ENCODE assay signal across 9 cellular contexts in genomic region chr3:152402698-152403456, GRCh38.
A peak's percentile ranks its signal among the peaks of the same experiment; 100 is the strongest.
DNase-seq lines count a peak whose midpoint lies in the region; ATAC-seq and TF ChIP-seq lines count a peak whose summit lies in the region.
"Had no signal": no experiment of that assay in that cellular context is flagged by ENCODE, and none has a peak within 500 bp of the region (broad histone marks: within the 10 kb centered on the region; RNA-seq: fewer than 3 reads in every experiment).

No MANE protein-coding gene starts in this region.

- H3K27me3 Mint-ChIP-seq in IgD-negative memory B cell: no peaks in the 10 kb centered on the region

- peaks cover 9% of the 10 kb centered on the region for H3K36me3 Mint-ChIP-seq in IgD-negative memory B cell

- no peaks in the 10 kb centered on the region for H3K9me3 Mint-ChIP-seq in IgD-negative memory B cell

- TF ChIP-seq POLR2A in prostate gland (IDR thresholded peaks at IDR 0.05): no peak

- no peaks in the 10 kb centered on the region for H3K9me3 ChIP-seq in prostate gland

- WGBS in prostate gland: 55% methylated on average over 5 of the region's 5 CpGs

- ATAC-seq in GM18858 (IDR thresholded peaks at IDR 0.05; ENCODE audit: unreplicated experiment): peak; percentile 45

- H3K27ac ChIP-seq in prostate gland: peak overlapping the region; percentile 20 to 32

- peaks cover 46 to 60% (median 55%) of the 10 kb centered on the region in 3 donors for H3K4me1 Mint-ChIP-seq in IgD-negative memory B cell

- H3K27me3 ChIP-seq in prostate gland (replicated peaks; ENCODE audit: insufficient read depth): no peaks in the 10 kb centered on the region

- CTCF ChIA-PET in HEK293T (lab: Yijun Ruan, JAX): interaction anchor here (0.6 to 1.3 kb wide), 2 partner anchors 29 to 94 kb away, joined by 3 read pairs; no protein-coding TSS in a partner anchor

- H3K4me1 ChIP-seq in prostate gland (replicated peaks): peaks cover 4% of the 10 kb centered on the region

- POLR2A ChIA-PET in HEK293T (lab: Yijun Ruan, JAX): no interaction called here

- H3K4me3 ChIP-seq in choroid plexus epithelial cell (ENCODE audit: low read depth, low read length) (no peak overlapping the region), prostate gland (no peak overlapping the region)

- no peak for TF ChIP-seq CTCF in choroid plexus epithelial cell (conservative IDR thresholded peaks at IDR 0.05; ENCODE audit: low read depth, low read length)
- no peak for TF ChIP-seq CTCF in prostate gland (IDR thresholded peaks at IDR 0.05)

- peak overlapping the region; percentile 71 to 90 (median 76) for H3K27ac Mint-ChIP-seq in IgD-negative memory B cell

- peak overlapping the region in 3 of 4 donors; percentile 6 to 31 (median 6) for H3K4me3 Mint-ChIP-seq in IgD-negative memory B cell

- no peaks in the 10 kb centered on the region for H3K36me3 ChIP-seq in prostate gland

- intact Hi-C loops in prostate gland (cut with DNase I): no loop called here

- peak; percentile 44 for DNase-seq in choroid plexus epithelial cell (ENCODE audit: low read depth)
- no peak for DNase-seq in prostate gland (ENCODE audit: low spot score)
- DNase-seq in GM03348 (ENCODE audit: low spot score): no peak
- DNase-seq in NCI-H748 treated with DMSO at 0.1 percent for 48 hours (lab: John Stamatoyannopoulos, UW): no peak
- DNase-seq in SIG-M5 treated with dmso at 0.1 percent for 504 hours (lab: John Stamatoyannopoulos, UW; ENCODE audit: unreplicated experiment): no peak
- DNase-seq in HEK293T (ENCODE audit: extremely low spot score): no peak
- DNase-seq: NCI-H446 treated with DMSO at 0.1 percent for 48 hours had no signal

TF ChIP-seq in HEK293T, 16 proteins besides CTCF, POLR2A, EP300 and RAD21:
- TF ChIP-seq FOXM1 (IDR thresholded peaks at IDR 0.05; ENCODE audit: borderline replicate concordance) (no peak), SP1 (IDR thresholded peaks at IDR 0.05) (no peak), SUZ12 (IDR thresholded peaks at IDR 0.05) (no peak), L3MBTL2 (conservative IDR thresholded peaks at IDR 0.05) (no peak), ZNF384 (IDR thresholded peaks at IDR 0.05) (no peak), FOXA1 (IDR thresholded peaks at IDR 0.05) (no peak), TARDBP (IDR thresholded peaks at IDR 0.05) (no peak), ELF4 (IDR thresholded peaks at IDR 0.05) (no peak), LEF1 (IDR thresholded peaks at IDR 0.05; ENCODE audit: borderline replicate concordance) (no peak), CTBP1 (IDR thresholded peaks at IDR 0.05; ENCODE audit: borderline replicate concordance) (no peak), ARNT (IDR thresholded peaks at IDR 0.05) (no peak), BHLHE40 (IDR thresholded peaks at IDR 0.05; ENCODE audit: borderline replicate concordance) (no peak), NFRKB (IDR thresholded peaks at IDR 0.05) (no peak), HDGF (IDR thresholded peaks at IDR 0.05; ENCODE audit: borderline replicate concordance) (no peak), FOXK2 (IDR thresholded peaks at IDR 0.05) (no peak)
- TF ChIP-seq, protein P1, sequence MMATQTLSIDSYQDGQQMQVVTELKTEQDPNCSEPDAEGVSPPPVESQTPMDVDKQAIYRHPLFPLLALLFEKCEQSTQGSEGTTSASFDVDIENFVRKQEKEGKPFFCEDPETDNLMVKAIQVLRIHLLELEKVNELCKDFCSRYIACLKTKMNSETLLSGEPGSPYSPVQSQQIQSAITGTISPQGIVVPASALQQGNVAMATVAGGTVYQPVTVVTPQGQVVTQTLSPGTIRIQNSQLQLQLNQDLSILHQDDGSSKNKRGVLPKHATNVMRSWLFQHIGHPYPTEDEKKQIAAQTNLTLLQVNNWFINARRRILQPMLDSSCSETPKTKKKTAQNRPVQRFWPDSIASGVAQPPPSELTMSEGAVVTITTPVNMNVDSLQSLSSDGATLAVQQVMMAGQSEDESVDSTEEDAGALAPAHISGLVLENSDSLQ (IDR thresholded peaks at IDR 0.05): no peak
